Comparison of ENCODE assay signal across 11 cellular contexts in genomic region chr9:125550216-125550614, GRCh38.
DNase-seq lines count a peak whose midpoint lies in the region; TF ChIP-seq lines count a peak whose summit lies in the region.
"Had no signal": no experiment of that assay in that cellular context is flagged by ENCODE, and none has a peak within 500 bp of the region (broad histone marks: within the 10 kb centered on the region; RNA-seq: fewer than 3 reads in every experiment).

No MANE protein-coding gene starts in this region.

- no peaks in the 10 kb centered on the region; the same call in 1 of the 2 replicates for H3K27me3 Mint-ChIP-seq in HFFc6 (ENCODE audit: insufficient read depth)
- no peaks in the 10 kb centered on the region for H3K27me3 Mint-ChIP-seq in chondrocyte (ENCODE audit: low read depth)
- no peaks in the 10 kb centered on the region for H3K27me3 Mint-ChIP-seq in activated CD4-positive, alpha-beta T cell treated with anti-CD3 and anti-CD28 coated beads, Interleukin-2, amount 10 ng/mL, durations not matched to agents 7 days and 5 days

- H3K27ac Mint-ChIP-seq in HFFc6 (peak overlapping the region; percentile 48), chondrocyte (ENCODE audit: unreplicated experiment) (peak overlapping the region; percentile 85)
- H3K27ac Mint-ChIP-seq in activated CD4-positive, alpha-beta T cell treated with anti-CD3 and anti-CD28 coated beads, Interleukin-2, amount 10 ng/mL, durations not matched to agents 7 days and 5 days = no peak overlapping the region
- H3K27ac Mint-ChIP-seq: stimulated activated effector memory CD8-positive, alpha-beta T cell treated with anti-CD3 and anti-CD28 coated beads, Interleukin-12 subunit alpha, Interleukin-12 subunit beta, amount 100 ng/mL, for 72 hours had no signal

- no peaks in the 10 kb centered on the region for H3K27me3 ChIP-seq in testis

- no peak for TF ChIP-seq POLR2A in testis (IDR thresholded peaks at IDR 0.05)

- 0 out of 2 replicates have a peak, but pooled peaks have one; percentile 20 for TF ChIP-seq CTCF in HFFc6 (IDR thresholded peaks at IDR 0.05)
- peak; percentile 28 for TF ChIP-seq CTCF in chondrocyte (IDR thresholded peaks at IDR 0.05)
- no peak for TF ChIP-seq CTCF in testis (IDR thresholded peaks at IDR 0.05)

- H3K9me3 Mint-ChIP-seq in HFFc6 (no peaks in the 10 kb centered on the region), chondrocyte (ENCODE audit: low read depth) (no peaks in the 10 kb centered on the region)
- no peaks in the 10 kb centered on the region for H3K9me3 Mint-ChIP-seq in activated CD4-positive, alpha-beta T cell treated with anti-CD3 and anti-CD28 coated beads, Interleukin-2, amount 10 ng/mL, durations not matched to agents 7 days and 5 days
- H3K9me3 Mint-ChIP-seq: stimulated activated effector memory CD8-positive, alpha-beta T cell treated with anti-CD3 and anti-CD28 coated beads, Interleukin-12 subunit alpha, Interleukin-12 subunit beta, amount 100 ng/mL, for 72 hours had no signal

- no peaks in the 10 kb centered on the region for H3K36me3 ChIP-seq in testis (ENCODE audit: low read depth, missing control alignments)

- CTCF ChIA-PET in activated CD4-positive, alpha-beta T cell treated with anti-CD3 and anti-CD28 coated beads, Interleukin-2, amount 10 ng/mL, durations not matched to agents 7 days and 5 days (lab: Charles Lee) = interaction anchor here (1.0 to 1.4 kb wide), 3 partner anchors 9 to 44 kb away, joined by 3 to 7 read pairs (median 3); no protein-coding TSS in a partner anchor

- no peak overlapping the region for H3K4me3 ChIP-seq in testis

- H3K4me1 Mint-ChIP-seq in HFFc6 (ENCODE audit: low read depth) = peaks cover 46% of the 10 kb centered on the region
- H3K4me1 Mint-ChIP-seq in chondrocyte (ENCODE audit: low read depth) = peaks cover 55% of the 10 kb centered on the region
- no peaks in the 10 kb centered on the region for H3K4me1 Mint-ChIP-seq in activated CD4-positive, alpha-beta T cell treated with anti-CD3 and anti-CD28 coated beads, Interleukin-2, amount 10 ng/mL, durations not matched to agents 7 days and 5 days

- 22 to 25% methylated on average over 3 of the region's 3 CpGs for WGBS in testis, 2 donors

- POLR2A ChIA-PET in activated CD4-positive, alpha-beta T cell treated with anti-CD3 and anti-CD28 coated beads, Interleukin-2, amount 10 ng/mL, durations not matched to agents 7 days and 5 days (lab: Charles Lee) = no interaction called here

- H3K36me3 Mint-ChIP-seq in HFFc6 (ENCODE audit: low read depth) (0 out of 2 replicates have a peak, but pooled peaks cover 5% of the 10 kb centered on the region), chondrocyte (ENCODE audit: low read depth) (peaks cover 2% of the 10 kb centered on the region)
- H3K36me3 Mint-ChIP-seq in activated CD4-positive, alpha-beta T cell treated with anti-CD3 and anti-CD28 coated beads, Interleukin-2, amount 10 ng/mL, durations not matched to agents 7 days and 5 days (ENCODE audit: low read depth) = no peaks in the 10 kb centered on the region

- no peaks in the 10 kb centered on the region for H3K9me3 ChIP-seq in testis

- DNase-seq in HFFc6 (peak; percentile 31), chondrocyte (ENCODE audit: low spot score) (no peak), iris pigment epithelial cell (ENCODE audit: low read depth) (peak; percentile 74), testis (peak; percentile 35), SKM-1 treated with dmso at 0.1 percent for 144 hours (lab: John Stamatoyannopoulos, UW; ENCODE audit: unreplicated experiment) (no peak), NCI-H187 treated with DMSO at 0.1 percent for 48 hours (lab: John Stamatoyannopoulos, UW) (no peak)
- DNase-seq in activated CD4-positive, alpha-beta T cell treated with anti-CD3 and anti-CD28 coated beads, Interleukin-2, amount 50 U/mL, for 1 hour = no peak
- DNase-seq in activated CD4-positive, alpha-beta T cell treated with anti-CD3 and anti-CD28 coated beads, Interleukin-2, amount 10 ng/mL, durations not matched to agents 7 days and 5 days = no peak
- DNase-seq: activated CD4-positive, alpha-beta T cell treated with anti-CD3 and anti-CD28 coated beads for 1 hour; Karpas-422 had no signal

- intact Hi-C loops in testis (cut with DNase I; ENCODE audit: low total_unique reads) = no loop called here

- H3K27ac ChIP-seq in testis = no peak overlapping the region

- peak overlapping the region; percentile 19; the same call in 1 of the 2 replicates for H3K4me3 Mint-ChIP-seq in HFFc6
- H3K4me3 Mint-ChIP-seq in chondrocyte (ENCODE audit: unreplicated experiment) = no peak overlapping the region
- H3K4me3 Mint-ChIP-seq in activated CD4-positive, alpha-beta T cell treated with anti-CD3 and anti-CD28 coated beads, Interleukin-2, amount 10 ng/mL, durations not matched to agents 7 days and 5 days = no peak overlapping the region
- H3K4me3 Mint-ChIP-seq: stimulated activated effector memory CD8-positive, alpha-beta T cell treated with anti-CD3 and anti-CD28 coated beads, Interleukin-12 subunit alpha, Interleukin-12 subunit beta, amount 100 ng/mL, for 72 hours had no signal

- peaks cover 31% of the 10 kb centered on the region for H3K4me1 ChIP-seq in testis

Comparison
In these comparisons a context has a peak if more than half of its experiments do, and no peak if none do; other contexts are left out.
1. DNase-seq: peak in HFFc6 (single experiment), iris pigment epithelial cell (single experiment) and testis (single experiment); none in chondrocyte (single experiment), SKM-1 treated with dmso at 0.1 percent for 144 hours (single experiment), activated CD4-positive, alpha-beta T cell treated with anti-CD3 and anti-CD28 coated beads, Interleukin-2, amount 50 U/mL, for 1 hour (single experiment), activated CD4-positive, alpha-beta T cell treated with anti-CD3 and anti-CD28 coated beads, Interleukin-2, amount 10 ng/mL, durations not matched to agents 7 days and 5 days (single experiment) and NCI-H187 treated with DMSO at 0.1 percent for 48 hours (single experiment).
2. CTCF ChIP-seq: peak in HFFc6 (single experiment) and chondrocyte (single experiment); none in testis (0 of 3).